In the genomic region with DNA sequence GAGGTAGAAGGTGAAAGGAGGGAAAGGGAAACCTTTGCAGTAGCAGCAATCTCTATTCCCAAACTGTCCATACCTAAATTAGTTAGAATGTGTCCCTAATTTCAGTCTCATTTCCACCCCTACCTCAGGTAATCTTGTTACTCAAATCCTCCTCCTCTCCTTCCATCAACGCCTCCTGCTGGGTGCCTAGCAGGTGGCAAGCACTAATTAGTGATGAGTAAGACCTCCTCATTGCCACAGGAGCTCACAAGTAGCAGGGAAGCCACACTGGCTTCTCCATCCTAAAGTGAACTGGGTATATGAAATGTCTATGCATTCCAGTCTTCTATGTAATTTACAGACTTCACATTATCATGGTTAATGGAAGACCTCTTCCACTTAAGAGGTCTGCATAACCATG, we compare ENCODE assay signal across 18 cellular contexts. TPM values are rescaled to one million over a fixed set of nuclear protein-coding genes. Genes with fewer than 3 reads are reported as not detected.
A peak's percentile ranks its signal among the peaks of the same experiment; 100 is the strongest.
DNase-seq lines count a peak whose midpoint lies in the region; ATAC-seq and TF ChIP-seq lines count a peak whose summit lies in the region.
"Had no signal": no experiment of that assay in that cellular context is flagged by ENCODE, and none has a peak within 500 bp of the region (broad histone marks: within the 10 kb centered on the region; RNA-seq: fewer than 3 reads in every experiment).

No MANE protein-coding gene starts in this region.

- intact Hi-C loops in lower leg skin (cut with DNase I; ENCODE audit: low total_unique reads) (no loop called here), left ventricle myocardium superior (cut with micrococcal nuclease) (no loop called here)

- no peaks in the 10 kb centered on the region for H3K9me3 Mint-ChIP-seq in activated naive CD4-positive, alpha-beta T cell treated with anti-CD3 and anti-CD28 coated beads, Interleukin-2, amount 50 U/mL, for 24 hours
- no peaks in the 10 kb centered on the region for H3K9me3 Mint-ChIP-seq in stimulated activated naive CD8-positive, alpha-beta T cell treated with anti-CD3 and anti-CD28 coated beads, Interleukin-15, amount 100 ng/mL, for 72 hours
- H3K9me3 Mint-ChIP-seq: memory B cell, neural crest cell had no signal

- no peak for DNase-seq in activated naive CD4-positive, alpha-beta T cell (lab: John Stamatoyannopoulos, UW)
- DNase-seq in NCI-H69 (lab: John Stamatoyannopoulos, UW): peak; percentile 86
- peak in 36 of 61 donors; percentile 12 to 88 (median 40) for DNase-seq in caudate nucleus (lab: John Stamatoyannopoulos, UW)
- DNase-seq in stimulated activated naive CD8-positive, alpha-beta T cell treated with anti-CD3 and anti-CD28 coated beads, Interleukin-15, amount 100 ng/mL, for 72 hours: no peak
- DNase-seq in lower leg skin (ENCODE audit: low spot score in 2 of 2): no peak
- DNase-seq in middle frontal gyrus (ENCODE audit: extremely low spot score, low spot score): no peak
- DNase-seq in left ventricle myocardium superior: no peak
- DNase-seq: activated CD4-positive, alpha-beta T cell treated with anti-CD3 and anti-CD28 coated beads, Interleukin-2, amount 50 U/mL, for 4 hours; activated effector memory CD4-positive, alpha-beta T cell treated with Interleukin-2 at 50 U/mL for 16 hours; COR-L47; GOT3; Kasumi-1; NCI-H1694 treated with DMSO at 0.1 percent for 48 hours; testis had no signal

- peak overlapping the region; percentile 74 for H3K27ac ChIP-seq in caudate nucleus (ENCODE audit: low read depth, low read length)
- H3K27ac ChIP-seq: testis had no signal

- peaks cover 20% of the 10 kb centered on the region for H3K36me3 Mint-ChIP-seq in activated naive CD4-positive, alpha-beta T cell treated with anti-CD3 and anti-CD28 coated beads, Interleukin-2, amount 50 U/mL, for 24 hours

- WGBS in lower leg skin, 2 donors: 53 to 67% methylated on average over 1 of the region's 1 CpG

- peak overlapping the region; percentile 87 for H3K27ac Mint-ChIP-seq in activated naive CD4-positive, alpha-beta T cell treated with anti-CD3 and anti-CD28 coated beads, Interleukin-2, amount 50 U/mL, for 24 hours
- H3K27ac Mint-ChIP-seq in stimulated activated naive CD8-positive, alpha-beta T cell treated with anti-CD3 and anti-CD28 coated beads, Interleukin-15, amount 100 ng/mL, for 72 hours: peak overlapping the region; percentile 77 to 86
- H3K27ac Mint-ChIP-seq: memory B cell had no signal

- no peaks in the 10 kb centered on the region for H3K27me3 Mint-ChIP-seq in activated naive CD4-positive, alpha-beta T cell treated with anti-CD3 and anti-CD28 coated beads, Interleukin-2, amount 50 U/mL, for 24 hours
- no peaks in the 10 kb centered on the region for H3K27me3 Mint-ChIP-seq in stimulated activated naive CD8-positive, alpha-beta T cell treated with anti-CD3 and anti-CD28 coated beads, Interleukin-15, amount 100 ng/mL, for 72 hours
- H3K27me3 Mint-ChIP-seq: memory B cell had no signal

- peaks cover 13% of the 10 kb centered on the region for H3K4me1 Mint-ChIP-seq in activated naive CD4-positive, alpha-beta T cell treated with anti-CD3 and anti-CD28 coated beads, Interleukin-2, amount 50 U/mL, for 24 hours
- peaks cover 8% of the 10 kb centered on the region for H3K4me1 Mint-ChIP-seq in stimulated activated naive CD8-positive, alpha-beta T cell treated with anti-CD3 and anti-CD28 coated beads, Interleukin-15, amount 100 ng/mL, for 72 hours
- H3K4me1 Mint-ChIP-seq: memory B cell, neural crest cell had no signal

- no peak for ATAC-seq in stimulated activated naive CD8-positive, alpha-beta T cell treated with anti-CD3 and anti-CD28 coated beads, Interleukin-15, amount 100 ng/mL, for 72 hours
- no peak for ATAC-seq in left ventricle myocardium superior
- ATAC-seq: esophagus mucosa had no signal

- no peak for TF ChIP-seq POLR2A in lower leg skin (IDR thresholded peaks at IDR 0.05)

- no peak overlapping the region for H3K4me3 ChIP-seq in lower leg skin (ENCODE audit: low read depth, poor library complexity, severe bottlenecking)
- H3K4me3 ChIP-seq: testis had no signal

- TF ChIP-seq CTCF in lower leg skin (IDR thresholded peaks at IDR 0.05): no peak

- H3K4me3 Mint-ChIP-seq in activated naive CD4-positive, alpha-beta T cell treated with anti-CD3 and anti-CD28 coated beads, Interleukin-2, amount 50 U/mL, for 24 hours: no peak overlapping the region
- H3K4me3 Mint-ChIP-seq in stimulated activated naive CD8-positive, alpha-beta T cell treated with anti-CD3 and anti-CD28 coated beads, Interleukin-15, amount 100 ng/mL, for 72 hours: no peak overlapping the region
- H3K4me3 Mint-ChIP-seq: memory B cell, neural crest cell had no signal

RNA-seq across cellular contexts. Expression of a gene that starts 25.7 kb away (rescaled TPM):
- 10 to 100 TPM; 11.4 to 40.0 (median 14.2) TPM for total RNA-seq in lower leg skin
- total RNA-seq in left ventricle myocardium superior: 14.8 TPM

Comparison
In these comparisons a context has a peak if more than half of its experiments do, and no peak if none do; other contexts are left out.
1. DNase-seq: peak in NCI-H69 (single experiment) and caudate nucleus (36 of 61); none in activated naive CD4-positive, alpha-beta T cell (0 of 4), stimulated activated naive CD8-positive, alpha-beta T cell treated with anti-CD3 and anti-CD28 coated beads, Interleukin-15, amount 100 ng/mL, for 72 hours (0 of 2), lower leg skin (0 of 2), middle frontal gyrus (single experiment) and left ventricle myocardium superior (single experiment).